8 cellular contexts compared by ENCODE assay signal in genomic region chr16:21283521-21284289, GRCh38. TPM values are rescaled to one million over a fixed set of nuclear protein-coding genes. Genes with fewer than 3 reads are reported as not detected.
DNase-seq lines count a peak whose midpoint lies in the region; ATAC-seq, FAIRE-seq and TF ChIP-seq lines count a peak whose summit lies in the region.

No MANE protein-coding gene starts in this region.

- no peaks in the 10 kb centered on the region for H3K79me2 ChIP-seq in K562 (ENCODE audit: control insufficient read depth, insufficient read depth, low read length)

- ATAC-seq in K562 (peak; percentile 79), GM21390 (IDR thresholded peaks at IDR 0.05; ENCODE audit: unreplicated experiment) (no peak)

- CTCF ChIA-PET in K562 (lab: Yijun Ruan, JAX; ENCODE audit: low intra/inter-chr PET ratio) = no interaction called here

- FAIRE-seq in K562 (lab: Jason Lieb, UNC) = no peak

- WGBS in K562 (ENCODE audit: insufficient coverage, low coverage, missing lambda C conversion rate) = 35% methylated on average over 19 of the region's 67 CpGs
- 5% methylated on average over 57 of the region's 67 CpGs for WGBS in suprapubic skin

- POLR2A ChIA-PET in K562 (lab: Yijun Ruan, JAX) = interaction anchor here (1.0 kb wide), 1 partner anchor 22 kb away, joined by 3 read pairs; no protein-coding TSS in a partner anchor

- BruUV-seq in K562 (replicated peaks; lab: Mats Ljungman, UMichigan) = no TSS peak

- H3K4me1 ChIP-seq in K562 (replicated peaks in 1 of 2; ENCODE audit: control insufficient read depth in 2 of 2, insufficient read depth in 2 of 2, low read length in 2 of 2) (peaks cover 0 to 7% of the 10 kb centered on the region in 2 experiments; a peak in 1 of 5 replicates), suprapubic skin (peaks cover 10% of the 10 kb centered on the region)

- no peaks in the 10 kb centered on the region for H3K36me3 ChIP-seq in K562 (ENCODE audit: control insufficient read depth, insufficient read depth, low read length)
- H3K36me3 ChIP-seq in suprapubic skin = no peaks in the 10 kb centered on the region

- H3K4me3 ChIP-seq in K562 = no peak overlapping the region
- peak overlapping the region; percentile 51 for H3K4me3 ChIP-seq in suprapubic skin

- no peak for TF ChIP-seq RAD21 in K562 (CRISPR knock-in tag; conservative IDR thresholded peaks at IDR 0.05 in 1 of 2, IDR thresholded peaks at IDR 0.05 in 1 of 2)

- H3K27me3 ChIP-seq in K562 (ENCODE audit: control insufficient read depth in 2 of 2, insufficient read depth in 2 of 2, low read length in 2 of 2) (no peaks in the 10 kb centered on the region; a peak in 1 of 5 replicates), suprapubic skin (peaks cover 35% of the 10 kb centered on the region)

- H4K20me1 ChIP-seq in K562 (replicated peaks; ENCODE audit: control insufficient read depth, insufficient read depth, low read length) = no peaks in the 10 kb centered on the region

- TF ChIP-seq POLR2A in K562 (conservative IDR thresholded peaks at IDR 0.05) = no peak
- TF ChIP-seq POLR2A in suprapubic skin (IDR thresholded peaks at IDR 0.05) = no peak

- DNase-seq in G401 (ENCODE audit: low spot score) (peak; percentile 83), LoVo (ENCODE audit: low spot score) (peak; percentile 64), K562 (ENCODE audit: extremely low read depth in 1 of 4, low spot score in 3 of 4) (peak in 1 of 4 experiments; percentile 26), iris pigment epithelial cell (ENCODE audit: low read depth) (peak; percentile 52), suprapubic skin (ENCODE audit: low spot score in 2 of 2) (no peak), NCI-H226 (no peak), T-helper 1 cell (no peak)

- H3K4me2 ChIP-seq in K562 (ENCODE audit: insufficient read depth, low read length) = no peak overlapping the region; the same call in 1 of the 2 replicates

- intact Hi-C loops in K562 (cut with micrococcal nuclease) = no loop called here

- H3K9me3 ChIP-seq in K562 (replicated peaks; ENCODE audit: control insufficient read depth, insufficient read depth, low read depth, low read length) = peaks cover 7% of the 10 kb centered on the region
- no peaks in the 10 kb centered on the region for H3K9me3 ChIP-seq in suprapubic skin

- H3K9me1 ChIP-seq in K562 (ENCODE audit: control insufficient read depth, insufficient read depth, low read length) = no peaks in the 10 kb centered on the region

- in situ Hi-C loops in G401 (cut with HindIII; ENCODE audit: low sequenced_read_pairs) = no loop called here
- in situ Hi-C loops in K562 (cut with MboI) = no loop called here

- H3K27ac ChIP-seq in K562 (ENCODE audit: extremely low read depth, low read depth, low read length) (no peak overlapping the region), suprapubic skin (no peak overlapping the region)

- TF ChIP-seq CTCF in K562 (IDR thresholded peaks at IDR 0.05 in 2 of 3, conservative IDR thresholded peaks at IDR 0.05 in 1 of 3; ENCODE audit: insufficient read depth in 2 of 3, low read depth in 1 of 3, low read length in 3 of 3) (peak in 2 of 3 experiments; percentile 15 to 26; a peak in 1 of 6 replicates), suprapubic skin (IDR thresholded peaks at IDR 0.05) (no peak)

- no peak overlapping the region for H3K9ac ChIP-seq in K562 (ENCODE audit: insufficient read depth in 1 of 2, low read depth in 2 of 2, low read length in 2 of 2)

- no peak overlapping the region for H2AFZ ChIP-seq in K562 (ENCODE audit: low read depth, low read length)

- TF ChIP-seq EP300 in K562 (IDR thresholded peaks at IDR 0.05; ENCODE audit: low read length) (no peak), suprapubic skin (IDR thresholded peaks at IDR 0.05) (no peak)

TF ChIP-seq in K562, 482 proteins besides CTCF, POLR2A, EP300 and RAD21 (continues in another document):
- peak in 1 of 2 experiments; percentile 34 for TF ChIP-seq E2F6 (IDR thresholded peaks at IDR 0.05; ENCODE audit: borderline replicate concordance in 1 of 2, extremely low read depth in 1 of 2, insufficient read depth in 1 of 2, insufficient read length in 1 of 2, low read depth in 1 of 2, low read length in 1 of 2, poor library complexity in 1 of 2, severe bottlenecking in 1 of 2)
- TF ChIP-seq CHD4 (IDR thresholded peaks at IDR 0.05; ENCODE audit: insufficient read depth, insufficient replicate concordance, low read depth, low read length, poor library complexity, severe bottlenecking) = no peak
- TF ChIP-seq ADNP (tag; IDR thresholded peaks at IDR 0.05) = no peak
- 0 out of 2 replicates have a peak, but pooled peaks have one; percentile 26 for TF ChIP-seq CXXC5 (CRISPR knock-in tag; IDR thresholded peaks at IDR 0.05)
- no peak for TF ChIP-seq TFAP4 (CRISPR knock-in tag; IDR thresholded peaks at IDR 0.05; ENCODE audit: borderline replicate concordance)
- no peak for TF ChIP-seq MCM7 (IDR thresholded peaks at IDR 0.05)
- no peak for TF ChIP-seq ATF6 (CRISPR knock-in tag; IDR thresholded peaks at IDR 0.05)
- TF ChIP-seq RUNX1 (IDR thresholded peaks at IDR 0.05; ENCODE audit: low read depth) = no peak

RNA-seq across cellular contexts. Expression of gene CRYM, which starts 5.6 kb away (rescaled TPM):
- total RNA-seq in G401 (2014; rRNA removed; shearing (Covaris generic)) = not detected in 2 replicates
- total RNA-seq in K562 (2011; cell fraction: chromatin; rRNA removed; ENCODE audit: low replicate concordance) = 0.58 and 1.00 TPM in 2 replicates
- 0.33 and 0.66 TPM in 2 replicates for total RNA-seq in K562 (2011; cell fraction: nucleolus; rRNA removed)
- 0.46 and 0.66 TPM in 2 replicates for total RNA-seq in K562 (2011; cell fraction: nucleoplasm; rRNA removed)
- total RNA-seq in K562 (2014; rRNA removed) (0.41 and 0.65 TPM in 2 replicates), K562 (2014; rRNA removed; fragmentation: Illumina TruSeq; extraction: Trizol) (0.41 and 0.47 TPM in 2 replicates), K562 (2015; rRNA removed; fragmentation: Illumina TruSeq; extraction: Trizol) (0.23 and 0.58 TPM in 2 replicates), K562 (2021) (0.98 TPM in 2 replicates), suprapubic skin (10 to 100 TPM in 1 of 4 donors, 1 to 10 TPM in 2, under 1 TPM in 1; 0.91 to 13.2 (median 5.5) TPM)
- polyA plus RNA-seq in K562 (2011; rRNA removed) (0.56 and 0.62 TPM in 2 replicates), K562 (2014; fragmentation: Illumina TruSeq; extraction: Trizol) (0.47 and 0.59 TPM in 2 replicates), K562 (2014; fragmentation: Nextera tagmentation; extraction: Ambion mirVana) (under 1 TPM; 0.08 to 0.15 TPM), K562 (2014; rRNA removed) (0.37 and 0.73 TPM in 2 replicates)
- polyA plus RNA-seq in K562 (2011; cell fraction: cytosol; rRNA removed) = 0.62 and 1.7 TPM in 2 replicates
- 0.77 and 0.79 TPM in 2 replicates for polyA plus RNA-seq in K562 (2011; cell fraction: nucleus; rRNA removed)
- polyA plus RNA-seq in K562 (2012) = 0.82 and 1.5 TPM in 2 replicates
- polyA minus RNA-seq in K562 (2011; rRNA and poly(A)+ RNA removed) = 0.28 and 0.36 TPM in 2 replicates
- polyA minus RNA-seq in K562 (2011; cell fraction: cytosol; rRNA and poly(A)+ RNA removed) = not detected in 2 replicates
- polyA minus RNA-seq in K562 (2011; cell fraction: nucleus; rRNA and poly(A)+ RNA removed) = 0.33 TPM in 1 of 2 replicates, not detected in the other

RNA-seq across cellular contexts. Expression of gene ANKS4B, which starts 50.2 kb away (rescaled TPM):
- total RNA-seq in G401 (2014; rRNA removed; shearing (Covaris generic)) = not detected in 2 replicates
- not detected in 2 replicates for total RNA-seq in K562 (2011; cell fraction: chromatin; rRNA removed; ENCODE audit: low replicate concordance)
- not detected in 2 replicates for total RNA-seq in K562 (2011; cell fraction: nucleolus; rRNA removed)
- not detected in 2 replicates for total RNA-seq in K562 (2011; cell fraction: nucleoplasm; rRNA removed)
- total RNA-seq in K562 (2014; rRNA removed) (not detected in 2 replicates), K562 (2014; rRNA removed; fragmentation: Illumina TruSeq; extraction: Trizol) (not detected in 2 replicates), K562 (2015; rRNA removed; fragmentation: Illumina TruSeq; extraction: Trizol) (not detected in 2 replicates), K562 (2021) (not detected in 2 replicates), suprapubic skin (not detected)
- polyA plus RNA-seq in K562 (2011; rRNA removed) (not detected in 2 replicates), K562 (2014; fragmentation: Illumina TruSeq; extraction: Trizol) (not detected in 2 replicates), K562 (2014; fragmentation: Nextera tagmentation; extraction: Ambion mirVana) (not detected), K562 (2014; rRNA removed) (not detected in 2 replicates)
- polyA plus RNA-seq in K562 (2011; cell fraction: cytosol; rRNA removed) = not detected in 2 replicates
- polyA plus RNA-seq in K562 (2011; cell fraction: nucleus; rRNA removed) = not detected in 2 replicates
- not detected in 2 replicates for polyA plus RNA-seq in K562 (2012)
- polyA minus RNA-seq in K562 (2011; rRNA and poly(A)+ RNA removed) = not detected in 2 replicates
- not detected in 2 replicates for polyA minus RNA-seq in K562 (2011; cell fraction: cytosol; rRNA and poly(A)+ RNA removed)
- polyA minus RNA-seq in K562 (2011; cell fraction: nucleus; rRNA and poly(A)+ RNA removed) = not detected in 2 replicates

Comparison
In these comparisons a context has a peak if more than half of its experiments do, and no peak if none do; other contexts are left out.
1. DNase-seq: peak in G401 (single experiment), LoVo (single experiment) and iris pigment epithelial cell (single experiment); none in suprapubic skin (0 of 2), NCI-H226 (single experiment) and T-helper 1 cell (0 of 5).
2. CTCF ChIP-seq: peak in K562 (2 of 3); none in suprapubic skin (0 of 2).